In genomic region chr7:47726047-47726726, GRCh38 we compare ENCODE assay signal across 14 cellular contexts.
A peak's percentile ranks its signal among the peaks of the same experiment; 100 is the strongest.
DNase-seq lines count a peak whose midpoint lies in the region; ATAC-seq lines count a peak whose summit lies in the region.
"Had no signal": no experiment of that assay in that cellular context is flagged by ENCODE, and none has a peak within 500 bp of the region (broad histone marks: within the 10 kb centered on the region; RNA-seq: fewer than 3 reads in every experiment).

No MANE protein-coding gene starts in this region.

- peak; percentile 26 for DNase-seq in NAMALWA (ENCODE audit: low spot score)
- peak; percentile 53 for DNase-seq in SK-N-DZ (ENCODE audit: low spot score)
- DNase-seq in memory B cell (ENCODE audit: low spot score in 2 of 2): no peak
- no peak for DNase-seq in stimulated activated naive B cell treated with anti-CD40 and anti-IgM and Interleukin-4, amounts not matched to agents 10 μg/mL and 1 μg/mL and 100 μg/mL, for 72 hours
- DNase-seq in dermis blood vessel endothelial cell: no peak
- no peak for DNase-seq in nucleus accumbens (lab: John Stamatoyannopoulos, UW)
- no peak for DNase-seq in activated naive CD4-positive, alpha-beta T cell treated with anti-CD3 and anti-CD28 coated beads, Interleukin-2, amount 10 ng/mL, durations not matched to agents 7 days and 5 days
- DNase-seq: C1 segment of cervical spinal cord, HCEC 1CT, NCI-H146, NCI-H2107, NCI-H345, NCI-H526 treated with DMSO at 0.1 percent for 48 hours had no signal

- H3K4me3 Mint-ChIP-seq in memory B cell: peak overlapping the region; percentile 27
- no peak overlapping the region for H3K4me3 Mint-ChIP-seq in stimulated activated naive B cell treated with anti-CD40 and anti-IgM and Interleukin-4, amounts not matched to agents 10 μg/mL and 1 μg/mL and 100 μg/mL, for 72 hours
- H3K4me3 Mint-ChIP-seq in activated naive CD4-positive, alpha-beta T cell treated with anti-CD3 and anti-CD28 coated beads, Interleukin-2, amount 10 ng/mL, durations not matched to agents 7 days and 5 days: no peak overlapping the region

- H3K4me1 Mint-ChIP-seq in memory B cell: peaks cover 54% of the 10 kb centered on the region
- peaks cover 49 to 68% of the 10 kb centered on the region in 2 donors for H3K4me1 Mint-ChIP-seq in stimulated activated naive B cell treated with anti-CD40 and anti-IgM and Interleukin-4, amounts not matched to agents 10 μg/mL and 1 μg/mL and 100 μg/mL, for 72 hours
- H3K4me1 Mint-ChIP-seq in activated naive CD4-positive, alpha-beta T cell treated with anti-CD3 and anti-CD28 coated beads, Interleukin-2, amount 10 ng/mL, durations not matched to agents 7 days and 5 days: no peaks in the 10 kb centered on the region

- peaks cover 1% of the 10 kb centered on the region for H3K9me3 Mint-ChIP-seq in memory B cell
- H3K9me3 Mint-ChIP-seq in stimulated activated naive B cell treated with anti-CD40 and anti-IgM and Interleukin-4, amounts not matched to agents 10 μg/mL and 1 μg/mL and 100 μg/mL, for 72 hours: no peaks in the 10 kb centered on the region
- no peaks in the 10 kb centered on the region for H3K9me3 Mint-ChIP-seq in activated naive CD4-positive, alpha-beta T cell treated with anti-CD3 and anti-CD28 coated beads, Interleukin-2, amount 10 ng/mL, durations not matched to agents 7 days and 5 days

- H3K36me3 Mint-ChIP-seq in memory B cell: no peaks in the 10 kb centered on the region
- no peaks in the 10 kb centered on the region for H3K36me3 Mint-ChIP-seq in stimulated activated naive B cell treated with anti-CD40 and anti-IgM and Interleukin-4, amounts not matched to agents 10 μg/mL and 1 μg/mL and 100 μg/mL, for 72 hours
- no peaks in the 10 kb centered on the region for H3K36me3 Mint-ChIP-seq in activated naive CD4-positive, alpha-beta T cell treated with anti-CD3 and anti-CD28 coated beads, Interleukin-2, amount 10 ng/mL, durations not matched to agents 7 days and 5 days

- CTCF ChIA-PET in activated naive CD4-positive, alpha-beta T cell treated with anti-CD3 and anti-CD28 coated beads, Interleukin-2, amount 10 ng/mL, durations not matched to agents 7 days and 5 days (lab: Charles Lee): no interaction called here

- H3K27ac Mint-ChIP-seq in memory B cell: peak overlapping the region; percentile 93
- no peak overlapping the region for H3K27ac Mint-ChIP-seq in stimulated activated naive B cell treated with anti-CD40 and anti-IgM and Interleukin-4, amounts not matched to agents 10 μg/mL and 1 μg/mL and 100 μg/mL, for 72 hours
- no peak overlapping the region for H3K27ac Mint-ChIP-seq in activated naive CD4-positive, alpha-beta T cell treated with anti-CD3 and anti-CD28 coated beads, Interleukin-2, amount 10 ng/mL, durations not matched to agents 7 days and 5 days

- ATAC-seq in memory B cell (ENCODE audit: low read depth) (no peak), GM18868 (IDR thresholded peaks at IDR 0.05; ENCODE audit: unreplicated experiment) (no peak)
- peak; percentile 37 to 51 for ATAC-seq in stimulated activated naive B cell treated with anti-CD40 and anti-IgM and Interleukin-4, amounts not matched to agents 10 μg/mL and 1 μg/mL and 100 μg/mL, for 72 hours (replicated peaks)

- no peaks in the 10 kb centered on the region for H3K27me3 Mint-ChIP-seq in memory B cell
- H3K27me3 Mint-ChIP-seq in stimulated activated naive B cell treated with anti-CD40 and anti-IgM and Interleukin-4, amounts not matched to agents 10 μg/mL and 1 μg/mL and 100 μg/mL, for 72 hours: no peaks in the 10 kb centered on the region
- no peaks in the 10 kb centered on the region for H3K27me3 Mint-ChIP-seq in activated naive CD4-positive, alpha-beta T cell treated with anti-CD3 and anti-CD28 coated beads, Interleukin-2, amount 10 ng/mL, durations not matched to agents 7 days and 5 days

Comparison
In these comparisons a context has a peak if more than half of its experiments do, and no peak if none do; other contexts are left out.
1. DNase-seq: peak in NAMALWA (single experiment) and SK-N-DZ (single experiment); none in memory B cell (0 of 2), stimulated activated naive B cell treated with anti-CD40 and anti-IgM and Interleukin-4, amounts not matched to agents 10 μg/mL and 1 μg/mL and 100 μg/mL, for 72 hours (single experiment), dermis blood vessel endothelial cell (single experiment), nucleus accumbens (0 of 56) and activated naive CD4-positive, alpha-beta T cell treated with anti-CD3 and anti-CD28 coated beads, Interleukin-2, amount 10 ng/mL, durations not matched to agents 7 days and 5 days (single experiment).
2. ATAC-seq: peak in stimulated activated naive B cell treated with anti-CD40 and anti-IgM and Interleukin-4, amounts not matched to agents 10 μg/mL and 1 μg/mL and 100 μg/mL, for 72 hours (2 of 2); none in memory B cell (single experiment) and GM18868 (single experiment).